8 cellular contexts compared by ENCODE assay signal in genomic region chr6:30067460-30068139, GRCh38. TPM values are rescaled to one million over a fixed set of nuclear protein-coding genes. Genes with fewer than 3 reads are reported as not detected.
DNase-seq lines count a peak whose midpoint lies in the region; ATAC-seq, FAIRE-seq and TF ChIP-seq lines count a peak whose summit lies in the region.

No MANE protein-coding gene starts in this region.

- H3K4me1 ChIP-seq in ACC112 (ENCODE audit: control insufficient read depth, insufficient read depth, low read length, unreplicated experiment) = peaks cover 18% of the 10 kb centered on the region

- H3K27ac ChIP-seq in ACC112 (ENCODE audit: low read depth, low read length) = peak overlapping the region; percentile 80

- peak overlapping the region; percentile 99 for H3K27ac Mint-ChIP-seq in mesothelial cell of epicardium

- peak overlapping the region; percentile 84 for H3K4me3 ChIP-seq in ACC112 (ENCODE audit: low read depth, low read length)
- H3K4me3 ChIP-seq in bronchial epithelial cell (ENCODE audit: low read depth, low read length) = peak overlapping the region; percentile 78

- H3K36me3 Mint-ChIP-seq in mesothelial cell of epicardium = peaks cover 22% of the 10 kb centered on the region

- H3K79me2 ChIP-seq in ACC112 (ENCODE audit: control insufficient read depth, insufficient read depth, low read length, unreplicated experiment) = peaks cover 7% of the 10 kb centered on the region

- no peak for ATAC-seq in left lobe of liver

- H3K27me3 ChIP-seq in ACC112 (ENCODE audit: insufficient read depth, low read length) (peaks cover 14% of the 10 kb centered on the region), bronchial epithelial cell (ENCODE audit: control insufficient read depth, insufficient read depth, low read length) (no peaks in the 10 kb centered on the region)

- peaks cover 37% of the 10 kb centered on the region for H3K4me1 Mint-ChIP-seq in mesothelial cell of epicardium

- peak overlapping the region; percentile 94 for H3K4me3 Mint-ChIP-seq in mesothelial cell of epicardium

- H3K36me3 ChIP-seq in ACC112 (ENCODE audit: insufficient read depth, low read length) (no peaks in the 10 kb centered on the region), bronchial epithelial cell (ENCODE audit: control insufficient read depth, insufficient read depth, low read length) (peaks cover 16% of the 10 kb centered on the region)

- peaks cover 30% of the 10 kb centered on the region for H3K27me3 Mint-ChIP-seq in mesothelial cell of epicardium (ENCODE audit: low read depth)

- TF ChIP-seq CTCF in bronchial epithelial cell (IDR thresholded peaks at IDR 0.05; ENCODE audit: insufficient read depth, low read length, severe bottlenecking) (no peak), mesothelial cell of epicardium (IDR thresholded peaks at IDR 0.05; ENCODE audit: unreplicated experiment) (no peak)

- peak; percentile 62 for DNase-seq in HuH-7 (ENCODE audit: low spot score)
- no peak for DNase-seq in bronchial epithelial cell (ENCODE audit: low read depth)
- peak in 1 of 2 experiments; percentile 68 for DNase-seq in mesothelial cell of epicardium (ENCODE audit: low spot score in 2 of 2, unreplicated experiment in 2 of 2)
- DNase-seq in left lobe of liver (ENCODE audit: low spot score) = no peak
- DNase-seq in NCI-H446 (lab: John Stamatoyannopoulos, UW) = no peak
- DNase-seq in DMS53 (lab: John Stamatoyannopoulos, UW) = no peak
- no peak for DNase-seq in Kasumi-1 (lab: John Stamatoyannopoulos, UW)

- peak overlapping the region; percentile 87 for H2AFZ ChIP-seq in ACC112 (ENCODE audit: low read length, unreplicated experiment)

- no peak for FAIRE-seq in bronchial epithelial cell (lab: Jason Lieb, UNC)

- H3K9me3 Mint-ChIP-seq in mesothelial cell of epicardium = no peaks in the 10 kb centered on the region

RNA-seq across cellular contexts. Expression of gene PPP1R11, which starts 0.6 kb away (rescaled TPM):
- 19.0 and 23.4 TPM in 2 replicates for total RNA-seq in bronchial epithelial cell
- total RNA-seq in mesothelial cell of epicardium = 29.7 to 32.2 TPM (median 30.0 TPM) in 3 replicates
- total RNA-seq in left lobe of liver = 21.7 TPM

RNA-seq across cellular contexts. Expression of gene POLR1H, which starts 6.5 kb away (rescaled TPM):
- 49.0 and 62.1 TPM in 2 replicates for total RNA-seq in bronchial epithelial cell
- 31.1 to 32.7 TPM (median 31.4 TPM) in 3 replicates for total RNA-seq in mesothelial cell of epicardium
- 8.2 TPM for total RNA-seq in left lobe of liver

RNA-seq across cellular contexts. Expression of gene RNF39, which starts 8.0 kb away (rescaled TPM):
- 1.6 and 1.7 TPM in 2 replicates for total RNA-seq in bronchial epithelial cell
- total RNA-seq in mesothelial cell of epicardium = not detected in 3 replicates
- 0.08 TPM for total RNA-seq in left lobe of liver

RNA-seq across cellular contexts. Expression of gene TRIM31, which starts 45.3 kb away (rescaled TPM):
- total RNA-seq in bronchial epithelial cell (0.13 TPM in 1 of 2 replicates, not detected in the other), mesothelial cell of epicardium (0.58 to 0.68 TPM in 2 of 3 replicates, not detected in the other), left lobe of liver (not detected)
